Comparison of ENCODE assay signal across 1 cellular context in genomic region chr2:241859436-241860183, GRCh38.
A peak's percentile ranks its signal among the peaks of the same experiment; 100 is the strongest.
TF ChIP-seq lines count a peak whose summit lies in the region.

No MANE protein-coding gene starts in this region.

TF ChIP-seq in K562, 482 proteins besides CTCF, POLR2A, EP300 and RAD21 (continued from another document):
- TF ChIP-seq POLR2G (IDR thresholded peaks at IDR 0.05; ENCODE audit: low read depth, low read length) (0 out of 2 replicates have a peak, but pooled peaks have one; percentile 13), ZNF778 (CRISPR knock-in tag; IDR thresholded peaks at IDR 0.05) (no peak), ESRRA (IDR thresholded peaks at IDR 0.05; ENCODE audit: borderline replicate concordance, low read depth) (0 out of 2 replicates have a peak, but pooled peaks have one; percentile 26)
